24 cellular contexts compared by ENCODE assay signal in the genomic region with DNA sequence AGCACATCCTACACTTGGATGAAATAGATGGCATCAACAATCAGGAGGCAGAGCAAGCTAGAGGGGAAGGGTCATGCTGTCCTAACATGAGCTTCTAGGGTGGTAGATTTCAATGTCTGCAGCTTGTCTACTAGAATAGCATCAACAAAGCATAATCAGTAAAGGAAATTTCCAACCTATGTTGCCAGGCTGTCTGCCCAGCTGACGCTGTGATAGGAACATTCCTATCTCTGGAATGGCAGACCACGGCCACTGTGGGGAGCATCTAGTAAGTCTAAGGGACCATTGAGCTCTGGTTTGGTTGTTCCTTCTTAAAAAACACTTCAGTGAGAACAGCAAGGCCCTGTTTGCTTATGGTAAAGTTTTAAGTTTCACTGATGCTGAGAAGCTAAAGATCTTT.
DNase-seq lines count a peak whose midpoint lies in the region; ATAC-seq and TF ChIP-seq lines count a peak whose summit lies in the region.
"Had no signal": no experiment of that assay in that cellular context is flagged by ENCODE, and none has a peak within 500 bp of the region (broad histone marks: within the 10 kb centered on the region; RNA-seq: fewer than 3 reads in every experiment).

No MANE protein-coding gene starts in this region.

- H3K9me3 ChIP-seq in body of pancreas (no peaks in the 10 kb centered on the region), left ventricle myocardium inferior (replicated peaks) (no peaks in the 10 kb centered on the region), trophoblast cell (ENCODE audit: insufficient read depth, low read depth, low read length) (no peaks in the 10 kb centered on the region)
- H3K9me3 ChIP-seq: A549; BE2C; BLaER1 treated with 17β-estradiol and CSF1 and Interleukin-3, amounts not matched to agents 10 nM and 100 nM had no signal

- no peak overlapping the region for H3K23ac ChIP-seq in trophoblast cell (ENCODE audit: low read length)

- H3K4ac ChIP-seq in trophoblast cell (ENCODE audit: low read depth, low read length): no peak overlapping the region

- H2BK5ac ChIP-seq in trophoblast cell (ENCODE audit: low read depth, low read length, poor library complexity): no peak overlapping the region

- ATAC-seq in Right ventricle myocardium inferior (peak; percentile 48), body of pancreas (no peak)
- ATAC-seq: A549, GM12878 had no signal

- DNase-seq in Right ventricle myocardium inferior (ENCODE audit: missing footprints) (peak; percentile 55), cardiac septum (ENCODE audit: low spot score) (no peak), body of pancreas (peak in 1 of 4 donors; percentile 9), left ventricle myocardium inferior (peak; percentile 13), trophoblast cell (no peak), NCI-H1048 (lab: John Stamatoyannopoulos, UW) (no peak), superior temporal gyrus (ENCODE audit: extremely low spot score) (no peak), NCI-H82 treated with DMSO at 0.1 percent for 48 hours (lab: John Stamatoyannopoulos, UW; ENCODE audit: unreplicated experiment) (no peak)
- DNase-seq: 8988T; ACHN; AML-193; BE2C; CD4-positive, alpha-beta T cell; CD8-positive, alpha-beta memory T cell; DMS153; DMS79; EL; GDM1; GM23248; H7; HCEC 1CT had no signal

- H3K79me1 ChIP-seq in trophoblast cell (ENCODE audit: low read length): no peaks in the 10 kb centered on the region

- no peak for TF ChIP-seq CTCF in body of pancreas (IDR thresholded peaks at IDR 0.05)
- no peak for TF ChIP-seq CTCF in left ventricle myocardium inferior (IDR thresholded peaks at IDR 0.05; ENCODE audit: borderline replicate concordance)

- H3K79me2 ChIP-seq in trophoblast cell (ENCODE audit: control insufficient read depth, insufficient read depth, low read length, poor library complexity): no peaks in the 10 kb centered on the region

- H4K8ac ChIP-seq in trophoblast cell (ENCODE audit: low read depth, low read length): peak overlapping the region; percentile 10

- H4K12ac ChIP-seq in trophoblast cell (ENCODE audit: low read depth, low read length): no peak overlapping the region

- intact Hi-C loops in Right ventricle myocardium inferior (cut with DNase I): no loop called here
- intact Hi-C loops in cardiac septum (cut with DNase I): no loop called here
- intact Hi-C loops in body of pancreas (cut with DNase I): no loop called here
- intact Hi-C loops in left ventricle myocardium inferior (cut with micrococcal nuclease): no loop called here

- H3K27ac ChIP-seq in body of pancreas (peak overlapping the region in 3 of 4 donors; percentile 54 to 83 (median 70)), left ventricle myocardium inferior (replicated peaks) (peak overlapping the region; percentile 21), trophoblast cell (ENCODE audit: low read depth, low read length) (no peak overlapping the region)
- H3K27ac ChIP-seq: A549; BLaER1 treated with 17β-estradiol and CSF1 and Interleukin-3, amounts not matched to agents 10 nM and 100 nM; GM23248 had no signal

- no peak overlapping the region for H2BK120ac ChIP-seq in trophoblast cell (ENCODE audit: insufficient read depth, low read length, poor library complexity)

- no peak overlapping the region for H2BK12ac ChIP-seq in trophoblast cell (ENCODE audit: low read length)

- no peak overlapping the region for H2AFZ ChIP-seq in trophoblast cell (ENCODE audit: insufficient read depth, low read length, poor library complexity)
- H2AFZ ChIP-seq: GM23248 had no signal

- H3K4me1 ChIP-seq in body of pancreas: peaks cover 19% of the 10 kb centered on the region
- H3K4me1 ChIP-seq in left ventricle myocardium inferior: peaks cover 13% of the 10 kb centered on the region
- H3K4me1 ChIP-seq in trophoblast cell (ENCODE audit: control insufficient read depth in 1 of 2, insufficient read depth in 2 of 2, low read length in 2 of 2): peaks cover 2 to 3% of the 10 kb centered on the region in 2 experiments
- H3K4me1 ChIP-seq: A549, BE2C had no signal

- H4K91ac ChIP-seq in trophoblast cell (ENCODE audit: low read depth, low read length): no peak overlapping the region

- no peak overlapping the region for H3K4me3 ChIP-seq in body of pancreas
- no peak overlapping the region for H3K4me3 ChIP-seq in left ventricle myocardium inferior
- H3K4me3 ChIP-seq in trophoblast cell (ENCODE audit: low read depth, low read length): no peak overlapping the region
- H3K4me3 ChIP-seq: A549; BLaER1 treated with 17β-estradiol and CSF1 and Interleukin-3, amounts not matched to agents 10 nM and 100 nM; GM12878; GM23248 had no signal

- H3K27me3 ChIP-seq in body of pancreas (no peaks in the 10 kb centered on the region), left ventricle myocardium inferior (ENCODE audit: low read depth) (no peaks in the 10 kb centered on the region), trophoblast cell (ENCODE audit: insufficient read depth, low read length) (no peaks in the 10 kb centered on the region)
- H3K27me3 ChIP-seq: BE2C; BLaER1 treated with 17β-estradiol and CSF1 and Interleukin-3, amounts not matched to agents 10 nM and 100 nM had no signal

- 30 to 41% methylated on average over 2 of the region's 2 CpGs for WGBS in body of pancreas, 2 donors
- WGBS in trophoblast cell (ENCODE audit: extremely low coverage, insufficient coverage, insufficient read length): no CpG with 5 or more reads among the region's 2 CpGs

- no peak for TF ChIP-seq POLR2A in body of pancreas (IDR thresholded peaks at IDR 0.05)

- H2AK5ac ChIP-seq in trophoblast cell (ENCODE audit: low read length): no peak overlapping the region

- no peak overlapping the region for H3K9ac ChIP-seq in trophoblast cell (ENCODE audit: low read length)
- H3K9ac ChIP-seq: BLaER1 treated with 17β-estradiol and CSF1 and Interleukin-3, amounts not matched to agents 10 nM and 100 nM; GM23248 had no signal

- H3K4me2 ChIP-seq in trophoblast cell (ENCODE audit: low read length): no peak overlapping the region
- H3K4me2 ChIP-seq: A549 had no signal

- no peak overlapping the region for H3K14ac ChIP-seq in trophoblast cell (ENCODE audit: low read length)

- H3K18ac ChIP-seq in trophoblast cell (ENCODE audit: low read length): peak overlapping the region; percentile 75

- H3K36me3 ChIP-seq in body of pancreas (replicated peaks in 1 of 2; ENCODE audit: insufficient read depth in 1 of 2, low read depth in 2 of 2) (no peaks in the 10 kb centered on the region), left ventricle myocardium inferior (no peaks in the 10 kb centered on the region), trophoblast cell (ENCODE audit: control insufficient read depth in 1 of 2, insufficient read depth in 2 of 2, low read length in 2 of 2) (no peaks in the 10 kb centered on the region)
- H3K36me3 ChIP-seq: BE2C; BLaER1 treated with 17β-estradiol and CSF1 and Interleukin-3, amounts not matched to agents 10 nM and 100 nM had no signal

Comparison
In these comparisons a context has a peak if more than half of its experiments do, and no peak if none do; other contexts are left out.
1. DNase-seq: peak in Right ventricle myocardium inferior (single experiment) and left ventricle myocardium inferior (single experiment); none in cardiac septum (single experiment), trophoblast cell (0 of 2), NCI-H1048 (single experiment), superior temporal gyrus (single experiment) and NCI-H82 treated with DMSO at 0.1 percent for 48 hours (single experiment).